ENCODE assay signal across 8 cellular contexts in the genomic region with DNA sequence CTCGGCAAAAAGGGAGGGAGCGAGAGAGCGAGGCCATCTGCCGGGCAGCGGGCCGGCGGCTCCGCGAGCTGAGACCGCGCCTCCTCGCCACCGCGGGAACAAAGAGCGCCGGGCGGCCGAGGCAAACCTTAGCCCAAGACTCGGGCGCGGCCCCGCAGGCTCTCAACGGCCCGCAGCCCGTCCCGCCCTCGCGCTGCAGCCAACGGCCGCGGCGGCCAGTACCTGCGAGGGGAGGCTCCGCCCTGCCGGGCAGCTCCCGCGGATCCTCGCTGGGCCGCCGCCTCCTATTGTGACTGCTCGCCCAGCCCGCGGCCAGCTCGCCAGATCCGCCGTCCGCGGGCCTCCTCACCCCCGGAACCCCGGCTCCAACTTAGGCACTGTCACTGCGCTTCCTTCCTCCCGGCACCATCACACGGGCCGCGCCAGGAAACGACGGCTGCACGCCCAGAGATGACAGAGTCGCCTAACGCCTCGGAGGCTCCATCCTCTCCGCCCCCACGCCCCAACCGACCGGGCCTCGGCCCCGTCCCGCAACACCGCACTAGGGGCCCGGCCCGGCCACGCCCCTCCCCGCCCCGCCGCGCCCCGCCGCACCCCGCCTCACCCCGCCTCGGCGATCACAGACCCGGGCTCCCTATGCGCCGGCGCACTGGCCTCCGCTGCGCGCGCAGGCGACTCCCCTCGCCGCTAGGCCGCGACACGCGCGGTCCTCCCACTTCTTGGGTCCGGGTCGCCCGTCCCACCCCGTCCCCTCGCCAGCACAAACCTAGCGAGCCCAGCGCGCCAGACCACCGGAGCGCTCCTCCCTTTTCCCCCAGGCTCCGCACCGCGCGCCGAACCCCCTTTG. TPM values are rescaled to one million over a fixed set of nuclear protein-coding genes. Genes with fewer than 3 reads are reported as not detected.
DNase-seq lines count a peak whose midpoint lies in the region; ATAC-seq and TF ChIP-seq lines count a peak whose summit lies in the region.

No MANE protein-coding gene starts in this region.

- H3K9me3 Mint-ChIP-seq in activated B cell treated with CpG ODN at 0.5 μM for 24 hours, result no peaks in the 10 kb centered on the region

- H3K27me3 Mint-ChIP-seq in activated B cell treated with CpG ODN at 0.5 μM for 24 hours, result no peaks in the 10 kb centered on the region

- DNase-seq in AG04450 (ENCODE audit: low read depth, low spot score) (no peak), NCI-H2227 (lab: John Stamatoyannopoulos, UW; ENCODE audit: unreplicated experiment) (peak; percentile 91), activated B cell treated with CpG ODN at 0.5 μM for 24 hours (peak; percentile 92), cardiac fibroblast (ENCODE audit: low read depth in 2 of 2) (peak; percentile 83 to 86), islet precursor cell (peak; percentile 93)
- peak; percentile 92 for DNase-seq in stimulated activated CD4-positive, alpha-beta T cell treated with anti-CD3 and anti-CD28 coated beads, Interleukin-12 subunit alpha, Interleukin-12 subunit beta, amount 100 ng/mL, for 4 hours

- TF ChIP-seq CTCF in AG04450 (IDR thresholded peaks at IDR 0.05; ENCODE audit: low read depth, low read length), result no peak
- no peak for TF ChIP-seq CTCF in activated B cell treated with CpG ODN at 0.5 μM for 24 hours (IDR thresholded peaks at IDR 0.05)
- TF ChIP-seq CTCF in cardiac fibroblast (IDR thresholded peaks at IDR 0.05; ENCODE audit: low read depth, low read length), result no peak

- POLR2A ChIA-PET in AG04450 (lab: Yijun Ruan, JAX), result interaction anchor here (0.5 to 1.9 kb wide), 3 partner anchors 84 to 142 kb away, joined by 3 to 7 read pairs (median 3); no protein-coding TSS in a partner anchor
- POLR2A ChIA-PET in activated B cell treated with CpG ODN at 0.5 μM for 24 hours (lab: Charles Lee), result interaction anchor here (0.9 to 1.7 kb wide), 5 partner anchors 8 to 172 kb away, joined by 3 to 12 read pairs (median 3); a partner anchor contains a TSS

- ATAC-seq in GM18907 (IDR thresholded peaks at IDR 0.05; ENCODE audit: unreplicated experiment) (peak; percentile 73), HG03135 (IDR thresholded peaks at IDR 0.05; ENCODE audit: unreplicated experiment) (peak; percentile 62), activated B cell treated with CpG ODN at 0.5 μM for 24 hours (ENCODE audit: low read depth) (peak; percentile 78)

- intact Hi-C loops in activated B cell treated with CpG ODN at 0.5 μM for 24 hours (cut with micrococcal nuclease), result loop anchor here (1.0 to 10.0 kb wide), 8 partner anchors 17 to 1502 kb away; a partner anchor contains a TSS

- CTCF ChIA-PET in AG04450 (lab: Charles Lee) (interaction anchor here (1.0 to 9.1 kb wide), 2 partner anchors 50 to 52 kb away, joined by 5 to 189 read pairs; no protein-coding TSS in a partner anchor), activated B cell treated with CpG ODN at 0.5 μM for 24 hours (lab: Charles Lee) (interaction anchor here (1.2 kb wide), 1 partner anchor 152 kb away, joined by 3 read pairs; no protein-coding TSS in a partner anchor)

- H3K36me3 Mint-ChIP-seq in activated B cell treated with CpG ODN at 0.5 μM for 24 hours (ENCODE audit: low read depth), result peaks cover 11% of the 10 kb centered on the region

- H3K27me3 ChIP-seq in AG04450 (ENCODE audit: control insufficient read depth, insufficient read depth, low read length), result no peaks in the 10 kb centered on the region

- peak overlapping the region; percentile 89 for H3K4me3 Mint-ChIP-seq in activated B cell treated with CpG ODN at 0.5 μM for 24 hours

- peak overlapping the region; percentile 75 for H3K27ac ChIP-seq in AG04450 (ENCODE audit: low read depth, low read length)

- H3K27ac Mint-ChIP-seq in activated B cell treated with CpG ODN at 0.5 μM for 24 hours, result peak overlapping the region; percentile 93

- H3K4me3 ChIP-seq in AG04450 (ENCODE audit: low read depth, low read length) (peak overlapping the region; percentile 79), cardiac fibroblast (replicated peaks in 1 of 2; ENCODE audit: low read depth in 2 of 2, low read length in 2 of 2) (peak overlapping the region; percentile 82 to 88)

- no peaks in the 10 kb centered on the region for H3K9me3 ChIP-seq in AG04450 (ENCODE audit: control insufficient read depth, insufficient read depth, low read length)

- H3K4me1 Mint-ChIP-seq in activated B cell treated with CpG ODN at 0.5 μM for 24 hours, result peaks cover 38% of the 10 kb centered on the region

RNA-seq across cellular contexts. Expression of a gene that starts 0.5 kb away (rescaled TPM):
- 18.0 and 18.3 TPM in 2 replicates for polyA plus RNA-seq in AG04450 (2011; rRNA removed)
- 44.4 and 52.4 TPM in 2 replicates for polyA minus RNA-seq in AG04450 (2011; rRNA and poly(A)+ RNA removed)
- 43.8 and 52.1 TPM in 2 replicates for total RNA-seq in activated B cell treated with CpG ODN at 0.5 μM for 24 hours
